Comparison of ENCODE assay signal across 36 cellular contexts in genomic region chr15:23439513-23439912, GRCh38. TPM values are rescaled to one million over a fixed set of nuclear protein-coding genes. Genes with fewer than 3 reads are reported as not detected.
"Had no signal": no experiment of that assay in that cellular context is flagged by ENCODE, and none has a peak within 500 bp of the region (broad histone marks: within the 10 kb centered on the region; RNA-seq: fewer than 3 reads in every experiment).

No MANE protein-coding gene starts in this region.

- H3K9me3 ChIP-seq: Peyer's patch had no signal

- H3K27me3 ChIP-seq: Peyer's patch had no signal

- H3K9ac ChIP-seq: KMS-11 had no signal

- DNase-seq: activated CD4-positive, alpha-beta memory T cell treated with anti-CD3 and anti-CD28 coated beads, Interleukin-2, amount 10 ng/mL, durations not matched to agents 7 days and 5 days; activated CD4-positive, alpha-beta T cell treated with anti-CD3 and anti-CD28 coated beads for 1 hour; activated CD4-positive, alpha-beta T cell treated with anti-CD3 and anti-CD28 coated beads for 48 hours; activated CD4-positive, CD25-positive, alpha-beta regulatory T cell; activated CD8-positive, alpha-beta memory T cell treated with anti-CD3 and anti-CD28 coated beads for 24 hours; activated CD8-positive, alpha-beta memory T cell treated with anti-CD3 and anti-CD28 coated beads, Interleukin-2, amount 10 ng/mL, durations not matched to agents 7 days and 5 days; activated CD8-positive, alpha-beta memory T cell treated with anti-CD3 and anti-CD28 coated beads, Interleukin-2, amount 50 U/mL, for 48 hours; activated effector memory CD4-positive, alpha-beta T cell treated with Interleukin-2 at 50 U/mL for 16 hours; activated naive CD4-positive, alpha-beta T cell treated with anti-CD3 and anti-CD28 coated beads, Interleukin-2, amount 10 ng/mL, durations not matched to agents 7 days and 5 days; activated naive CD8-positive, alpha-beta T cell treated with anti-CD3 and anti-CD28 coated beads, Interleukin-2, amount 50 U/mL, for 24 hours; activated T-cell treated with anti-CD3 and anti-CD28 coated beads, Interleukin-2, amount 50 U/mL, for 48 hours; anterior cingulate cortex; central memory CD4-positive, alpha-beta T cell; NCI-H1105; NCI-H1417 treated with DMSO at 0.1 percent for 48 hours; NCI-H187 treated with DMSO at 0.1 percent for 48 hours; NCI-H2081; NCI-H2171 treated with DMSO at 0.1 percent for 48 hours; NCI-H2227 treated with DMSO at 0.1 percent for 48 hours; NCI-H446; NCI-H524 treated with DMSO at 0.1 percent for 48 hours; NK-92 treated with Interleukin-12 subunit alpha and Interleukin-12 subunit beta, amount 100 ng/mL, for 24 hours; PC-3; Peyer's patch; SIG-M5; SW 1271; T-helper 1 cell; T-helper 9 cell; WERI-Rb-1 had no signal

- H3K27ac ChIP-seq: KMS-11, Peyer's patch, RWPE1, WERI-Rb-1 had no signal

- H3K36me3 ChIP-seq: Peyer's patch, WERI-Rb-1 had no signal

- FAIRE-seq: bronchial epithelial cell had no signal

- H3K4me1 ChIP-seq: Peyer's patch had no signal

- H3K4me3 ChIP-seq: Peyer's patch had no signal

- ATAC-seq: activated CD8-positive, alpha-beta memory T cell treated with anti-CD3 and anti-CD28 coated beads, Interleukin-2, amount 10 ng/mL, durations not matched to agents 7 days and 5 days; activated naive CD8-positive, alpha-beta T cell treated with anti-CD3 and anti-CD28 coated beads, Interleukin-2, amount 50 U/mL, for 24 hours; PC-3; Right ventricle myocardium inferior had no signal

RNA-seq across cellular contexts. Expression of gene GOLGA6L2, which starts 7.5 kb away (rescaled TPM):
- total RNA-seq: activated CD4-positive, alpha-beta memory T cell treated with anti-CD3 and anti-CD28 coated beads, Interleukin-2, amount 10 ng/mL, durations not matched to agents 7 days and 5 days; activated CD8-positive, alpha-beta memory T cell treated with anti-CD3 and anti-CD28 coated beads, Interleukin-2, amount 10 ng/mL, durations not matched to agents 7 days and 5 days; bronchial epithelial cell; cerebellum; LHCN-M2; M059J; PC-3; Peyer's patch; Right ventricle myocardium inferior had no signal
